Comparison of ENCODE assay signal across 1 cellular context in the genomic region with DNA sequence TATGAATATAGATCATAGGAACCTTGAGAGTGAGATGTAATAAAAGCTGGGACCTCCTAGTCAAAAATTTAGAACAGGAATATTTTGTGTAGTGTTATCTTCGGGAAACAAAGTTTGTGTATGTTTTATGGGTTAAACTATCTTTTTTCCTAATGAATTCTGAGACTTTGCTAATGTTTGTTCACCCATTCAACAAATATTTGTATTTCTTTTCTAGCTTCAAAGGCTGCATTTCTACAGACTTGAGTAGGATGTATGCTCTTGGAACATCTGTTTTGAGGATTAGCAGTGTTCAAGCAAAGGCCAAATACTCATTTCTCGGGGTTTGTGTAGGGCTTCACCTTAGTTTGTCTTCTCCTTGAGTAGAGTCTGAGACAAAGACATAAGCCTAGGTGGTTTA.
TF ChIP-seq lines count a peak whose summit lies in the region.

No MANE protein-coding gene starts in this region.

TF ChIP-seq in HepG2, 621 proteins besides CTCF, POLR2A, EP300 and RAD21 (continued from another document and continues in another):
- TF ChIP-seq, protein P1, sequence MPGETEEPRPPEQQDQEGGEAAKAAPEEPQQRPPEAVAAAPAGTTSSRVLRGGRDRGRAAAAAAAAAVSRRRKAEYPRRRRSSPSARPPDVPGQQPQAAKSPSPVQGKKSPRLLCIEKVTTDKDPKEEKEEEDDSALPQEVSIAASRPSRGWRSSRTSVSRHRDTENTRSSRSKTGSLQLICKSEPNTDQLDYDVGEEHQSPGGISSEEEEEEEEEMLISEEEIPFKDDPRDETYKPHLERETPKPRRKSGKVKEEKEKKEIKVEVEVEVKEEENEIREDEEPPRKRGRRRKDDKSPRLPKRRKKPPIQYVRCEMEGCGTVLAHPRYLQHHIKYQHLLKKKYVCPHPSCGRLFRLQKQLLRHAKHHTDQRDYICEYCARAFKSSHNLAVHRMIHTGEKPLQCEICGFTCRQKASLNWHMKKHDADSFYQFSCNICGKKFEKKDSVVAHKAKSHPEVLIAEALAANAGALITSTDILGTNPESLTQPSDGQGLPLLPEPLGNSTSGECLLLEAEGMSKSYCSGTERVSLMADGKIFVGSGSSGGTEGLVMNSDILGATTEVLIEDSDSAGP (CRISPR knock-in tag; IDR thresholded peaks at IDR 0.05; ENCODE audit: borderline replicate concordance), result no peak
- TF ChIP-seq, protein P2, sequence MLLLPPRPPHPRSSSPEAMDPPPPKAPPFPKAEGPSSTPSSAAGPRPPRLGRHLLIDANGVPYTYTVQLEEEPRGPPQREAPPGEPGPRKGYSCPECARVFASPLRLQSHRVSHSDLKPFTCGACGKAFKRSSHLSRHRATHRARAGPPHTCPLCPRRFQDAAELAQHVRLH (CRISPR knock-in tag; IDR thresholded peaks at IDR 0.05; ENCODE audit: borderline replicate concordance, low read depth), result no peak
- no peak for TF ChIP-seq ZNF772 (CRISPR knock-in tag; IDR thresholded peaks at IDR 0.05)
- TF ChIP-seq TAF15 (IDR thresholded peaks at IDR 0.05; ENCODE audit: low read depth, low read length, poor library complexity, severe bottlenecking), result no peak
- TF ChIP-seq ZNF792 (CRISPR knock-in tag; IDR thresholded peaks at IDR 0.05), result no peak
- no peak for TF ChIP-seq MIER3 (CRISPR knock-in tag; IDR thresholded peaks at IDR 0.05; ENCODE audit: borderline replicate concordance)
- no peak for TF ChIP-seq ZNF10 (CRISPR knock-in tag; IDR thresholded peaks at IDR 0.05; ENCODE audit: borderline replicate concordance, low read depth)
- TF ChIP-seq FOXM1 (CRISPR knock-in tag; IDR thresholded peaks at IDR 0.05), result no peak
- no peak for TF ChIP-seq RORA (CRISPR knock-in tag; IDR thresholded peaks at IDR 0.05)
- TF ChIP-seq NCOA2 (CRISPR knock-in tag; IDR thresholded peaks at IDR 0.05), result peak; percentile 43; the same call in 1 of the 2 replicates
- no peak for TF ChIP-seq SOX13 (IDR thresholded peaks at IDR 0.05)
- TF ChIP-seq SOX13 (CRISPR knock-in tag; conservative IDR thresholded peaks at IDR 0.05 in 1 of 2, IDR thresholded peaks at IDR 0.05 in 1 of 2), result peak in 1 of 2 experiments; percentile 52; a peak in 1 of 4 replicates
- no peak for TF ChIP-seq ZBTB7A (CRISPR knock-in tag; IDR thresholded peaks at IDR 0.05)
- TF ChIP-seq CBFB (CRISPR knock-in tag; IDR thresholded peaks at IDR 0.05), result no peak
- TF ChIP-seq MBNL3 (CRISPR knock-in tag; conservative IDR thresholded peaks at IDR 0.05), result no peak
- TF ChIP-seq, protein P3, sequence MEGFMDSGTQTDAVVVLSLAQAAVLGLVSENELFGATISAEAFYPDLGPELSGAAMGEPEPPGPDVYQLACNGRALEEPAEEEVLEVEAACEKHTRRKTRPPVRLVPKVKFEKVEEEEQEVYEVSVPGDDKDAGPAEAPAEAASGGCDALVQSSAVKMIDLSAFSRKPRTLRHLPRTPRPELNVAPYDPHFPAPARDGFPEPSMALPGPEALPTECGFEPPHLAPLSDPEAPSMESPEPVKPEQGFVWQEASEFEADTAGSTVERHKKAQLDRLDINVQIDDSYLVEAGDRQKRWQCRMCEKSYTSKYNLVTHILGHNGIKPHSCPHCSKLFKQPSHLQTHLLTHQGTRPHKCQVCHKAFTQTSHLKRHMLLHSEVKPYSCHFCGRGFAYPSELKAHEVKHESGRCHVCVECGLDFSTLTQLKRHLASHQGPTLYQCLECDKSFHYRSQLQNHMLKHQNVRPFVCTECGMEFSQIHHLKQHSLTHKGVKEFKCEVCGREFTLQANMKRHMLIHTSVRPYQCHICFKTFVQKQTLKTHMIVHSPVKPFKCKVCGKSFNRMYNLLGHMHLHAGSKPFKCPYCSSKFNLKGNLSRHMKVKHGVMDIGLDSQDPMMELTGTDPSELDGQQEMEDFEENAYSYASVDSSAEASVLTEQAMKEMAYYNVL (CRISPR knock-in tag; IDR thresholded peaks at IDR 0.05; ENCODE audit: borderline replicate concordance), result no peak
- TF ChIP-seq CREM (IDR thresholded peaks at IDR 0.05), result peak; percentile 35; the same call in 1 of the 2 replicates
- no peak for TF ChIP-seq CREM (CRISPR knock-in tag; IDR thresholded peaks at IDR 0.05)
- TF ChIP-seq PAX8 (CRISPR knock-in tag; IDR thresholded peaks at IDR 0.05; ENCODE audit: borderline replicate concordance), result no peak
- TF ChIP-seq ZNF446 (CRISPR knock-in tag; IDR thresholded peaks at IDR 0.05), result no peak
- no peak for TF ChIP-seq KAT2B (IDR thresholded peaks at IDR 0.05; ENCODE audit: borderline replicate concordance, low read depth, low read length)
- TF ChIP-seq ZNF562 (CRISPR knock-in tag; IDR thresholded peaks at IDR 0.05; ENCODE audit: borderline replicate concordance), result no peak
- TF ChIP-seq TCF7 (IDR thresholded peaks at IDR 0.05; ENCODE audit: low read depth), result peak; percentile 65
- TF ChIP-seq, protein P4, sequence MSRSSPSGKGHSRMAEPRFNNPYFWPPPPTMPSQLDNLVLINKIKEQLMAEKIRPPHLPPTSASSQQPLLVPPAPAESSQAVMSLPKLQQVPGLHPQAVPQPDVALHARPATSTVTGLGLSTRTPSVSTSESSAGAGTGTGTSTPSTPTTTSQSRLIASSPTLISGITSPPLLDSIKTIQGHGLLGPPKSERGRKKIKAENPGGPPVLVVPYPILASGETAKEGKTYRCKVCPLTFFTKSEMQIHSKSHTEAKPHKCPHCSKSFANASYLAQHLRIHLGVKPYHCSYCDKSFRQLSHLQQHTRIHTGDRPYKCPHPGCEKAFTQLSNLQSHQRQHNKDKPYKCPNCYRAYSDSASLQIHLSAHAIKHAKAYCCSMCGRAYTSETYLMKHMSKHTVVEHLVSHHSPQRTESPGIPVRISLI (CRISPR knock-in tag; IDR thresholded peaks at IDR 0.05; ENCODE audit: borderline replicate concordance), result no peak
- TF ChIP-seq, protein P5, sequence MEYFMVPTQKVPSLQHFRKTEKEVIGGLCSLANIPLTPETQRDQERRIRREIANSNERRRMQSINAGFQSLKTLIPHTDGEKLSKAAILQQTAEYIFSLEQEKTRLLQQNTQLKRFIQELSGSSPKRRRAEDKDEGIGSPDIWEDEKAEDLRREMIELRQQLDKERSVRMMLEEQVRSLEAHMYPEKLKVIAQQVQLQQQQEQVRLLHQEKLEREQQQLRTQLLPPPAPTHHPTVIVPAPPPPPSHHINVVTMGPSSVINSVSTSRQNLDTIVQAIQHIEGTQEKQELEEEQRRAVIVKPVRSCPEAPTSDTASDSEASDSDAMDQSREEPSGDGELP (IDR thresholded peaks at IDR 0.05; ENCODE audit: borderline replicate concordance, low read depth), result 0 out of 2 replicates have a peak, but pooled peaks have one; percentile 37
- no peak for TF ChIP-seq ATM (IDR thresholded peaks at IDR 0.05; ENCODE audit: borderline replicate concordance)
- no peak for TF ChIP-seq PCBP2 (optimal IDR thresholded peaks at IDR 0.05; ENCODE audit: low read depth, low read length, poor library complexity, severe bottlenecking)
- TF ChIP-seq ZNF563 (CRISPR knock-in tag; IDR thresholded peaks at IDR 0.05), result no peak
- TF ChIP-seq HNRNPK (IDR thresholded peaks at IDR 0.05; ENCODE audit: low read depth, low read length, poor library complexity, severe bottlenecking), result no peak
- TF ChIP-seq, protein P6, sequence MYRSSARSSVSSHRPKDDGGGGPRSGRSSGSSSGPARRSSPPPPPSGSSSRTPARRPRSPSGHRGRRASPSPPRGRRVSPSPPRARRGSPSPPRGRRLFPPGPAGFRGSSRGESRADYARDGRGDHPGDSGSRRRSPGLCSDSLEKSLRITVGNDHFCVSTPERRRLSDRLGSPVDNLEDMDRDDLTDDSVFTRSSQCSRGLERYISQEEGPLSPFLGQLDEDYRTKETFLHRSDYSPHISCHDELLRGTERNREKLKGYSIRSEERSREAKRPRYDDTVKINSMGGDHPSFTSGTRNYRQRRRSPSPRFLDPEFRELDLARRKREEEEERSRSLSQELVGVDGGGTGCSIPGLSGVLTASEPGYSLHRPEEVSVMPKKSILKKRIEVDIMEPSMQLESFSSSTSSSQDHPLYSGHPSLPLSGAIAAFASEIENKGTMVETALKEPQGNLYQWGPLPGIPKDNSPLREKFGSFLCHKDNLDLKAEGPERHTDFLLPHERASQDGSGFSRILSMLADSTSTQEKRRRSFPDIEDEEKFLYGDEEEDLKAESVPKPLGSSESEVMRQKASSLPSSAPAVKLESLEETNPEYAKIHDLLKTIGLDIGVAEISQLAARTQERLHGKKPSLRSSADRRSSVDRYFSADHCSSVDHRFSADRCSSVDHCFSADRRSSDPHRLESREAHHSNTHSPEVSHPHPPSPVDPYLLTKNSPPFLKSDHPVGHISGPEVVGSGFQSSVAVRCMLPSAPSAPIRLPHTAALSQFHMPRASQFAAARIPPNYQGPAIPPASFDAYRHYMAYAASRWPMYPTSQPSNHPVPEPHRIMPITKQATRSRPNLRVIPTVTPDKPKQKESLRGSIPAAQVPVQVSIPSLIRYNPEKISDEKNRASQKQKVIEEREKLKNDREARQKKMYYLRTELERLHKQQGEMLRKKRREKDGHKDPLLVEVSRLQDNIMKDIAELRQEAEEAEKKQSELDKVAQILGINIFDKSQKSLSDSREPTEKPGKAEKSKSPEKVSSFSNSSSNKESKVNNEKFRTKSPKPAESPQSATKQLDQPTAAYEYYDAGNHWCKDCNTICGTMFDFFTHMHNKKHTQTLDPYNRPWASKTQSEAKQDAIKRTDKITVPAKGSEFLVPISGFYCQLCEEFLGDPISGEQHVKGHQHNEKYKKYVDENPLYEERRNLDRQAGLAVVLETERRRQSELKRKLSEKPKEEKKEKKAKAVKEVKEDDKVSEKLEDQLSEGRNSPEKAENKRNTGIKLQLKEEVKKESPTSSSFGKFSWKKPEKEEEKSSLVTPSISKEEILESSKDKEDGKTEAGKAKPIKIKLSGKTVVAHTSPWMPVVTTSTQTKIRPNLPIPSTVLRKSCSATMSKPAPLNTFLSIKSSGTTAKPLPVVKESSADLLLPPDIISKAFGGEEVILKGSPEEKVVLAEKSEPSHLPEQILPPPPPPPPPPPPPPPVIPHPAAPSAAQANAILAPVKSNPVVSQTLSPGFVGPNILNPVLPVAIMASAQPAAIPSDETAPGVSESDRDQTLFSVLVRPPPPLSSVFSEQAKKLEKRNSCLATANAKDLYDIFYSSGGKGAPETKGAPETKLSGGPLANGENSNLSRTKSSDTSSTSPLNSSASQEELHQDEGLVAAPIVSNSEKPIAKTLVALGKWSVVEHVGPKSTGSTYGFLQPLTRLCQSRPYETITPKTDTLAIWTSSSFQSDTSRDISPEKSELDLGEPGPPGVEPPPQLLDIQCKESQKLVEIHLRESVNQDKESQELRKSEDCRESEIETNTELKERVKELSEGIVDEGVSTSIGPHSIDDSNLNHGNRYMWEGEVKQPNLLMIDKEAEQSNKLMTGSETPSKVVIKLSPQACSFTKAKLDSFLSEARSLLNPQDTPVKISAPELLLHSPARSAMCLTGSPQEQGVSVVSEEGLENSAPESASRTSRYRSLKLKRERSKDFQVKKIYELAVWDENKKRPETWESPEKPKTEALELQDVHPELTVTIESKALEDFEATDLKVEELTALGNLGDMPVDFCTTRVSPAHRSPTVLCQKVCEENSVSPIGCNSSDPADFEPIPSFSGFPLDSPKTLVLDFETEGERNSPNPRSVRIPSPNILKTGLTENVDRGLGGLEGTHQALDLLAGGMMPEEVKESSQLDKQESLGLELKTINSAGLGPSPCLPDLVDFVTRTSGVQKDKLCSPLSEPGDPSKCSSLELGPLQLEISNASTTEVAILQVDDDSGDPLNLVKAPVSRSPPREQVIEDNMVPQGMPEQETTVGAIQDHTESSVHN (CRISPR knock-in tag; IDR thresholded peaks at IDR 0.05), result no peak
- no peak for TF ChIP-seq ZBTB38 (CRISPR knock-in tag; IDR thresholded peaks at IDR 0.05)
- no peak for TF ChIP-seq ZNF713 (CRISPR knock-in tag; IDR thresholded peaks at IDR 0.05)
- no peak for TF ChIP-seq NPAS2 (CRISPR knock-in tag; IDR thresholded peaks at IDR 0.05; ENCODE audit: borderline replicate concordance)
- no peak; the same call in 1 of the 2 replicates for TF ChIP-seq FOXJ3 (CRISPR knock-in tag; IDR thresholded peaks at IDR 0.05; ENCODE audit: borderline replicate concordance)
- no peak for TF ChIP-seq TAF1 (CRISPR knock-in tag; IDR thresholded peaks at IDR 0.05)
- no peak for TF ChIP-seq CREB1 (IDR thresholded peaks at IDR 0.05)
- no peak for TF ChIP-seq CREB1 (CRISPR knock-in tag; IDR thresholded peaks at IDR 0.05)
- no peak for TF ChIP-seq CC2D1A (CRISPR knock-in tag; IDR thresholded peaks at IDR 0.05)
- TF ChIP-seq BHLHE40 (IDR thresholded peaks at IDR 0.05; ENCODE audit: low read length), result no peak
- TF ChIP-seq ZFP36L2 (CRISPR knock-in tag; IDR thresholded peaks at IDR 0.05), result no peak
- TF ChIP-seq, protein P7, sequence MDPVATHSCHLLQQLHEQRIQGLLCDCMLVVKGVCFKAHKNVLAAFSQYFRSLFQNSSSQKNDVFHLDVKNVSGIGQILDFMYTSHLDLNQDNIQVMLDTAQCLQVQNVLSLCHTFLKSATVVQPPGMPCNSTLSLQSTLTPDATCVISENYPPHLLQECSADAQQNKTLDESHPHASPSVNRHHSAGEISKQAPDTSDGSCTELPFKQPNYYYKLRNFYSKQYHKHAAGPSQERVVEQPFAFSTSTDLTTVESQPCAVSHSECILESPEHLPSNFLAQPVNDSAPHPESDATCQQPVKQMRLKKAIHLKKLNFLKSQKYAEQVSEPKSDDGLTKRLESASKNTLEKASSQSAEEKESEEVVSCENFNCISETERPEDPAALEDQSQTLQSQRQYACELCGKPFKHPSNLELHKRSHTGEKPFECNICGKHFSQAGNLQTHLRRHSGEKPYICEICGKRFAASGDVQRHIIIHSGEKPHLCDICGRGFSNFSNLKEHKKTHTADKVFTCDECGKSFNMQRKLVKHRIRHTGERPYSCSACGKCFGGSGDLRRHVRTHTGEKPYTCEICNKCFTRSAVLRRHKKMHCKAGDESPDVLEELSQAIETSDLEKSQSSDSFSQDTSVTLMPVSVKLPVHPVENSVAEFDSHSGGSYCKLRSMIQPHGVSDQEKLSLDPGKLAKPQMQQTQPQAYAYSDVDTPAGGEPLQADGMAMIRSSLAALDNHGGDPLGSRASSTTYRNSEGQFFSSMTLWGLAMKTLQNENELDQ (CRISPR knock-in tag; IDR thresholded peaks at IDR 0.05; ENCODE audit: borderline replicate concordance), result no peak
- TF ChIP-seq, protein P8, sequence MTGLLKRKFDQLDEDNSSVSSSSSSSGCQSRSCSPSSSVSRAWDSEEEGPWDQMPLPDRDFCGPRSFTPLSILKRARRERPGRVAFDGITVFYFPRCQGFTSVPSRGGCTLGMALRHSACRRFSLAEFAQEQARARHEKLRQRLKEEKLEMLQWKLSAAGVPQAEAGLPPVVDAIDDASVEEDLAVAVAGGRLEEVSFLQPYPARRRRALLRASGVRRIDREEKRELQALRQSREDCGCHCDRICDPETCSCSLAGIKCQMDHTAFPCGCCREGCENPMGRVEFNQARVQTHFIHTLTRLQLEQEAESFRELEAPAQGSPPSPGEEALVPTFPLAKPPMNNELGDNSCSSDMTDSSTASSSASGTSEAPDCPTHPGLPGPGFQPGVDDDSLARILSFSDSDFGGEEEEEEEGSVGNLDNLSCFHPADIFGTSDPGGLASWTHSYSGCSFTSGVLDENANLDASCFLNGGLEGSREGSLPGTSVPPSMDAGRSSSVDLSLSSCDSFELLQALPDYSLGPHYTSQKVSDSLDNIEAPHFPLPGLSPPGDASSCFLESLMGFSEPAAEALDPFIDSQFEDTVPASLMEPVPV (CRISPR knock-in tag; IDR thresholded peaks at IDR 0.05), result no peak
- TF ChIP-seq ZMYM2 (CRISPR knock-in tag; IDR thresholded peaks at IDR 0.05), result no peak
- no peak for TF ChIP-seq ZNF557 (CRISPR knock-in tag; IDR thresholded peaks at IDR 0.05)
- TF ChIP-seq GTF2F1 (IDR thresholded peaks at IDR 0.05; ENCODE audit: low read length), result no peak
